In genomic region chr21:16302851-16303282, GRCh38 we compare ENCODE assay signal across 11 cellular contexts.
DNase-seq lines count a peak whose midpoint lies in the region; ATAC-seq, FAIRE-seq and TF ChIP-seq lines count a peak whose summit lies in the region.
"Had no signal": no experiment of that assay in that cellular context is flagged by ENCODE, and none has a peak within 500 bp of the region (broad histone marks: within the 10 kb centered on the region; RNA-seq: fewer than 3 reads in every experiment).

No MANE protein-coding gene starts in this region.

- H3K4me3 Mint-ChIP-seq in activated CD4-positive, alpha-beta memory T cell treated with anti-CD3 and anti-CD28 coated beads, Interleukin-2, amount 10 ng/mL, durations not matched to agents 7 days and 5 days = no peak overlapping the region
- H3K4me3 Mint-ChIP-seq: memory B cell had no signal

- intact Hi-C loops in endothelial cell of umbilical vein (cut with micrococcal nuclease) = no loop called here
- intact Hi-C loops in thyroid gland (cut with DNase I) = no loop called here

- H3K27me3 ChIP-seq in endothelial cell of umbilical vein (ENCODE audit: control insufficient read depth in 2 of 2, insufficient read depth in 2 of 2, low read length in 2 of 2) (no peaks in the 10 kb centered on the region), lung (ENCODE audit: control insufficient read depth, insufficient read depth) (no peaks in the 10 kb centered on the region), thyroid gland (no peaks in the 10 kb centered on the region)

- no peaks in the 10 kb centered on the region for H3K36me3 ChIP-seq in endothelial cell of umbilical vein (ENCODE audit: control insufficient read depth in 2 of 2, extremely low read depth in 1 of 2, insufficient read depth in 2 of 2, low read length in 2 of 2)
- no peaks in the 10 kb centered on the region for H3K36me3 ChIP-seq in lung (ENCODE audit: control insufficient read depth in 2 of 2, insufficient read depth in 2 of 2, low read length in 2 of 2)
- no peaks in the 10 kb centered on the region for H3K36me3 ChIP-seq in thyroid gland

- dilution Hi-C loops in endothelial cell of umbilical vein (cut with MboI; ENCODE audit: extremely low pct_ligation_motif_present, low sequenced_read_pairs) = no loop called here

- CTCF ChIA-PET in endothelial cell of umbilical vein (lab: Charles Lee) = interaction anchor here (1.1 to 2.3 kb wide), 6 partner anchors 9 to 223 kb away, joined by 3 to 10 read pairs (median 4); no protein-coding TSS in a partner anchor
- CTCF ChIA-PET in activated CD4-positive, alpha-beta memory T cell treated with anti-CD3 and anti-CD28 coated beads, Interleukin-2, amount 10 ng/mL, durations not matched to agents 7 days and 5 days (lab: Charles Lee) = no interaction called here

- TF ChIP-seq POLR2A in endothelial cell of umbilical vein (IDR thresholded peaks at IDR 0.05; ENCODE audit: low read depth, low read length) = no peak
- peak in 1 of 2 donors; percentile 27 for TF ChIP-seq POLR2A in thyroid gland (IDR thresholded peaks at IDR 0.05)

- H3K4me1 Mint-ChIP-seq in activated CD4-positive, alpha-beta memory T cell treated with anti-CD3 and anti-CD28 coated beads, Interleukin-2, amount 10 ng/mL, durations not matched to agents 7 days and 5 days = no peaks in the 10 kb centered on the region
- H3K4me1 Mint-ChIP-seq: memory B cell had no signal

- DNase-seq in NAMALWA (ENCODE audit: low spot score) (peak; percentile 78), endothelial cell of umbilical vein (ENCODE audit: low read depth, low spot score) (peak; percentile 67), lung (ENCODE audit: low spot score) (no peak), thyroid gland (peak; percentile 14 to 20), NCI-H1092 treated with DMSO at 0.1 percent for 48 hours (lab: John Stamatoyannopoulos, UW) (no peak), NCI-H524 (lab: John Stamatoyannopoulos, UW) (no peak)
- DNase-seq in activated CD4-positive, alpha-beta memory T cell treated with anti-CD3 and anti-CD28 coated beads, Interleukin-2, amount 10 ng/mL, durations not matched to agents 7 days and 5 days = no peak
- DNase-seq: NCI-H526 had no signal

- H3K9ac ChIP-seq in endothelial cell of umbilical vein (replicated peaks; ENCODE audit: extremely low read depth, insufficient read depth, low read length) = peak overlapping the region; percentile 39

- H3K4me2 ChIP-seq in endothelial cell of umbilical vein (ENCODE audit: insufficient read depth, low read length) = peak overlapping the region; percentile 86

- no peak overlapping the region for H3K27ac Mint-ChIP-seq in activated CD4-positive, alpha-beta memory T cell treated with anti-CD3 and anti-CD28 coated beads, Interleukin-2, amount 10 ng/mL, durations not matched to agents 7 days and 5 days
- H3K27ac Mint-ChIP-seq: memory B cell had no signal

- no TSS peak for BruUV-seq in endothelial cell of umbilical vein (replicated peaks; lab: Mats Ljungman, UMichigan)

- POLR2A ChIA-PET in endothelial cell of umbilical vein (lab: Charles Lee) = no interaction called here
- POLR2A ChIA-PET in activated CD4-positive, alpha-beta memory T cell treated with anti-CD3 and anti-CD28 coated beads, Interleukin-2, amount 10 ng/mL, durations not matched to agents 7 days and 5 days (lab: Charles Lee) = no interaction called here

- no peak overlapping the region for H3K4me3 ChIP-seq in endothelial cell of umbilical vein (replicated peaks in 1 of 3; ENCODE audit: insufficient read depth in 1 of 3, low read depth in 1 of 3, low read length in 3 of 3)
- no peak overlapping the region for H3K4me3 ChIP-seq in lung
- H3K4me3 ChIP-seq in thyroid gland (replicated peaks in 1 of 3) = no peak overlapping the region

- no peak for FAIRE-seq in endothelial cell of umbilical vein (lab: Jason Lieb, UNC)

- no peaks in the 10 kb centered on the region for H3K36me3 Mint-ChIP-seq in activated CD4-positive, alpha-beta memory T cell treated with anti-CD3 and anti-CD28 coated beads, Interleukin-2, amount 10 ng/mL, durations not matched to agents 7 days and 5 days (ENCODE audit: low read depth)
- H3K36me3 Mint-ChIP-seq: memory B cell had no signal

- H3K4me1 ChIP-seq in endothelial cell of umbilical vein (ENCODE audit: control insufficient read depth, extremely low read depth, insufficient read depth, low read length) (peaks cover 53% of the 10 kb centered on the region), lung (ENCODE audit: control insufficient read depth in 2 of 2, insufficient read depth in 2 of 2, low read length in 2 of 2) (no peaks in the 10 kb centered on the region), thyroid gland (peaks cover 5 to 8% of the 10 kb centered on the region in 2 donors)

- no peaks in the 10 kb centered on the region for H3K79me2 ChIP-seq in endothelial cell of umbilical vein (ENCODE audit: control insufficient read depth, insufficient read depth, low read length)

- 55 to 59% methylated on average over 4 of the region's 4 CpGs for WGBS in lung, 2 donors
- WGBS in thyroid gland, 2 donors = 67 to 69% methylated on average over 4 of the region's 4 CpGs

- no peaks in the 10 kb centered on the region for H3K9me3 Mint-ChIP-seq in activated CD4-positive, alpha-beta memory T cell treated with anti-CD3 and anti-CD28 coated beads, Interleukin-2, amount 10 ng/mL, durations not matched to agents 7 days and 5 days
- H3K9me3 Mint-ChIP-seq: memory B cell had no signal

- H3K27me3 Mint-ChIP-seq in activated CD4-positive, alpha-beta memory T cell treated with anti-CD3 and anti-CD28 coated beads, Interleukin-2, amount 10 ng/mL, durations not matched to agents 7 days and 5 days = no peaks in the 10 kb centered on the region
- H3K27me3 Mint-ChIP-seq: memory B cell had no signal

- H2AFZ ChIP-seq in endothelial cell of umbilical vein (ENCODE audit: low read depth, low read length) = peak overlapping the region; percentile 84

- TF ChIP-seq CTCF in endothelial cell of umbilical vein (IDR thresholded peaks at IDR 0.05; ENCODE audit: extremely low read depth in 1 of 2, insufficient read depth in 1 of 2, low read depth in 1 of 2, low read length in 2 of 2) (no peak), lung (IDR thresholded peaks at IDR 0.05; ENCODE audit: control extremely low read depth, extremely low read depth) (no peak), thyroid gland (IDR thresholded peaks at IDR 0.05) (no peak)

- H3K27ac ChIP-seq in endothelial cell of umbilical vein (ENCODE audit: insufficient read depth, low read depth, low read length) = peak overlapping the region; percentile 40
- peak overlapping the region; percentile 26 to 43 for H3K27ac ChIP-seq in lung (ENCODE audit: low read depth in 1 of 2, low read length in 1 of 2)
- H3K27ac ChIP-seq in thyroid gland = peak overlapping the region in 2 of 3 donors; percentile 19 to 51
- H3K27ac ChIP-seq: HL-60 had no signal

- H4K20me1 ChIP-seq in endothelial cell of umbilical vein (replicated peaks; ENCODE audit: control insufficient read depth, extremely low read depth, insufficient read depth, low read length) = no peaks in the 10 kb centered on the region

- H3K9me1 ChIP-seq in endothelial cell of umbilical vein (replicated peaks; ENCODE audit: control insufficient read depth, extremely low read depth, insufficient read depth, low read length) = no peaks in the 10 kb centered on the region

- H3K9me3 ChIP-seq in endothelial cell of umbilical vein (replicated peaks; ENCODE audit: control insufficient read depth, insufficient read depth, low read length) (no peaks in the 10 kb centered on the region), lung (ENCODE audit: control insufficient read depth in 2 of 2, insufficient read depth in 1 of 2, low read length in 1 of 2) (no peaks in the 10 kb centered on the region), thyroid gland (no peaks in the 10 kb centered on the region)

- ATAC-seq in lung (ENCODE audit: insufficient read depth, low FRiP score) = no peak
- ATAC-seq in HG02763 (IDR thresholded peaks at IDR 0.05; ENCODE audit: unreplicated experiment) = no peak

TF ChIP-seq in endothelial cell of umbilical vein, 7 proteins besides CTCF, POLR2A, EP300 and RAD21:
- no peak for TF ChIP-seq POLR2AphosphoS5 (IDR thresholded peaks at IDR 0.05; ENCODE audit: insufficient read depth, low read depth, low read length)
- TF ChIP-seq GATA2 (IDR thresholded peaks at IDR 0.05; ENCODE audit: insufficient read depth, insufficient read length, low read depth, low read length) = no peak
- TF ChIP-seq FOS (IDR thresholded peaks at IDR 0.05; ENCODE audit: borderline replicate concordance, insufficient read depth, low read length) = no peak
- TF ChIP-seq JUN (IDR thresholded peaks at IDR 0.05; ENCODE audit: borderline replicate concordance, insufficient read depth, insufficient read length, low read depth) = no peak
- TF ChIP-seq MAX (IDR thresholded peaks at IDR 0.05; ENCODE audit: insufficient read depth, insufficient read length) = no peak
- TF ChIP-seq EZH2 (IDR thresholded peaks at IDR 0.05; ENCODE audit: borderline replicate concordance, low read depth, low read length, severe bottlenecking) = no peak
- TF ChIP-seq MYC (IDR thresholded peaks at IDR 0.05; ENCODE audit: low read depth, low read length) = no peak

Comparison
In these comparisons a context has a peak if more than half of its experiments do, and no peak if none do; other contexts are left out.
1. DNase-seq: peak in NAMALWA (single experiment), endothelial cell of umbilical vein (single experiment) and thyroid gland (2 of 2); none in lung (single experiment), activated CD4-positive, alpha-beta memory T cell treated with anti-CD3 and anti-CD28 coated beads, Interleukin-2, amount 10 ng/mL, durations not matched to agents 7 days and 5 days (single experiment), NCI-H1092 treated with DMSO at 0.1 percent for 48 hours (single experiment) and NCI-H524 (0 of 2).
2. Peak in every context shown above with its lines, with median percentiles within 50 percentile points of each other: H3K27ac ChIP-seq.